In the genomic region with DNA sequence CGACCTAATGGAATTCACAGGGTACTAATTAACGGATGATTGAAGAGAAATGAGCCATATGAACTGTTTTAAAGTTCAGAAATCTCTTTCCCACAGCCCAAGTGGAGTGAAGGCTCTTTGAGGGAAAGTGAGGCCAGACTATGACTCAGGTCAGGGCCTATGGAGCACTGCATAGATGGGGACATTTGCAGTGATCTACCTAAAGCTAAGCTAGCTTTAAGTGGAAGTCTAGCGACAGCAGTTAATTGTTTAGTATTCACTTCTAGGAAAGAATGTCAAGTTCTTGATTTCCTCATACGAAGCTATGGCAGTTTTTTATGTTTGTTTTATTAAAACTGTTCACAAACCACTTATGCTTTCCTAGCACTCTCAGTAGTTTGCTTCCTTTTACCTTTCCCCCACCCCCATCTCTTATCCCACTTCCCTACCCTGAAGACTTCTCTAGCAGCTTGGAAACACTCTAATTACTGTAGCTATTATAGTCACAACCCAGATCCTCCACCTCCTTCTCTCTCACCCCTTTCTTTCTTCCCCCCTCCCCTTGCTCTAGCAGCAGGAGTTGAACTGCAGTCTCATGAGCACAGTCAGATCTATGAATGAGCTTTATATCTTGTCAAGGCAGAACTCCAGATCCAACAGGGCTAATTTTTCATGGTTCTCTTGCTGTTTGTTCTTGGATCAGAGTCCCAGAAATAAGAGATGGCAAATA, we compare ENCODE assay signal across 1 cellular context.
TF ChIP-seq lines count a peak whose summit lies in the region.

No MANE protein-coding gene starts in this region.

TF ChIP-seq in GM12878, 131 proteins besides CTCF, POLR2A, EP300 and RAD21:
- TF ChIP-seq, protein P1, sequence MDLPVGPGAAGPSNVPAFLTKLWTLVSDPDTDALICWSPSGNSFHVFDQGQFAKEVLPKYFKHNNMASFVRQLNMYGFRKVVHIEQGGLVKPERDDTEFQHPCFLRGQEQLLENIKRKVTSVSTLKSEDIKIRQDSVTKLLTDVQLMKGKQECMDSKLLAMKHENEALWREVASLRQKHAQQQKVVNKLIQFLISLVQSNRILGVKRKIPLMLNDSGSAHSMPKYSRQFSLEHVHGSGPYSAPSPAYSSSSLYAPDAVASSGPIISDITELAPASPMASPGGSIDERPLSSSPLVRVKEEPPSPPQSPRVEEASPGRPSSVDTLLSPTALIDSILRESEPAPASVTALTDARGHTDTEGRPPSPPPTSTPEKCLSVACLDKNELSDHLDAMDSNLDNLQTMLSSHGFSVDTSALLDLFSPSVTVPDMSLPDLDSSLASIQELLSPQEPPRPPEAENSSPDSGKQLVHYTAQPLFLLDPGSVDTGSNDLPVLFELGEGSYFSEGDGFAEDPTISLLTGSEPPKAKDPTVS (IDR thresholded peaks at IDR 0.05; ENCODE audit: low read depth, low read length) = no peak
- TF ChIP-seq SPI1 (IDR thresholded peaks at IDR 0.05; ENCODE audit: borderline replicate concordance, insufficient read depth, low read depth, low read length) (peak; percentile 25; the same call in 1 of the 2 replicates), WRNIP1 (IDR thresholded peaks at IDR 0.05; ENCODE audit: borderline replicate concordance, low read depth, low read length) (no peak), NBN (IDR thresholded peaks at IDR 0.05) (0 out of 2 replicates have a peak, but pooled peaks have one; percentile 15), RUNX3 (IDR thresholded peaks at IDR 0.05; ENCODE audit: low read length) (no peak), PAX5 (IDR thresholded peaks at IDR 0.05; ENCODE audit: borderline replicate concordance, low read depth, low read length) (no peak)
